10 cellular contexts compared by ENCODE assay signal in the genomic region with DNA sequence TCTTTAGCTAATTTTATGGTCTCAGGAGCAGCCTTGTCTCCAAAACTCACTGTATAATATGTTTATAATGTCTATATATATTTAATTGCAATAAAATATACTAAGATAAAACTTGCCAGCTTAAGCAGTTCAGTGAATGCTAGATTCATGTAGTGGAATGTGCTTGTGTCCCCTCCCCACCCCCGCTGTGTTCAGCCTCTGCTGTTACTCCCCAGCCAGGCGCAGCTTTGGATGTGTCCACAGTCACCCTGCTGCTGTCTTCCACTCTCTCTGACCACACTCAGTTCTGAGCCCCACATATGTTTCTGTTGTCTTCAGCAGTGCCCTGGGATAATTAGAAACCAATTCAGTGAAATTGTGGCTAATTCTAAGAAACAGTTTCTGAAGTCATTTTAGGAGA.
"Had no signal": no experiment of that assay in that cellular context is flagged by ENCODE, and none has a peak within 500 bp of the region (broad histone marks: within the 10 kb centered on the region; RNA-seq: fewer than 3 reads in every experiment).

No MANE protein-coding gene starts in this region.

- H3K27me3 ChIP-seq: neutrophil, transverse colon had no signal

- H3K27ac ChIP-seq: neutrophil, transverse colon had no signal

- H3K4me3 ChIP-seq: skin epidermis, transverse colon had no signal

- H3K4me3 Mint-ChIP-seq: activated CD8-positive, alpha-beta T cell treated with anti-CD3 and anti-CD28 coated beads, Interleukin-2, amount 10 ng/mL, durations not matched to agents 7 days and 5 days had no signal

- H3K27ac Mint-ChIP-seq: activated CD8-positive, alpha-beta T cell treated with anti-CD3 and anti-CD28 coated beads, Interleukin-2, amount 10 ng/mL, durations not matched to agents 7 days and 5 days had no signal

- DNase-seq: activated CD4-positive, alpha-beta T cell treated with anti-CD3 and anti-CD28 coated beads for 48 hours; activated CD8-positive, alpha-beta T cell treated with anti-CD3 and anti-CD28 coated beads, Interleukin-2, amount 10 ng/mL, durations not matched to agents 7 days and 5 days; hypothalamus; left colon; SK-N-SH; stimulated activated CD4-positive, alpha-beta T cell treated with anti-CD3 and anti-CD28 coated beads, Interleukin-4, amount 100 ng/mL, for 4 hours; T-helper 1 cell; transverse colon had no signal

- H3K9ac ChIP-seq: SK-N-SH had no signal

- H3K9me3 ChIP-seq: neutrophil, SK-N-SH, transverse colon had no signal

- H3K4me2 ChIP-seq: SK-N-SH had no signal
